Comparison of ENCODE assay signal across 18 cellular contexts in the genomic region with DNA sequence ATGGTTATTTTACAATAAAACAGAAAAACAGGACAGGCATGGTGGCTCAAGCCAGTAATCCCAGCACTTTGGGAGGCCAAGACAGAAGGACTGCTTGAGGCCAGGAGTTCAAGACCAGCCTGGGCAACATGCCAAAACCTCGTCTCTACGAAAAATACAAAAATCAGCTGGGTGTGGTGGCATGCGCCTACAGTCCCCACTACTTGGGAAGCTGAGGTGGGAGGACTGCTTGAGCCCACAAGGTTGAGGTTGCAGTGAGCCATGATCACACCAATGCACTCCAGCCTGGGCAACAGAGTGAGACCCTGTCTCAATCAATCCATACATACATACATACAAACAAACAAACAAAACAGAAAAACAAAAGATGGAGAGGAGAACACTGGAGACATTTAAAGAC.
"Had no signal": no experiment of that assay in that cellular context is flagged by ENCODE, and none has a peak within 500 bp of the region (broad histone marks: within the 10 kb centered on the region; RNA-seq: fewer than 3 reads in every experiment).

No MANE protein-coding gene starts in this region.

- ATAC-seq: left ventricle myocardium superior, right cardiac atrium had no signal

- H3K9ac ChIP-seq: SK-N-SH had no signal

- H3K27ac ChIP-seq: cardiac muscle cell, neutrophil had no signal

- DNase-seq: activated CD4-positive, alpha-beta memory T cell treated with anti-CD3 and anti-CD28 coated beads for 36 hours; activated CD4-positive, alpha-beta T cell treated with anti-CD3 and anti-CD28 coated beads for 48 hours; activated CD4-positive, CD25-positive, alpha-beta regulatory T cell; activated naive CD4-positive, alpha-beta T cell treated with Interleukin-2 at 50 U/mL for 16 hours; activated naive CD8-positive, alpha-beta T cell treated with anti-CD3 and anti-CD28 coated beads for 36 hours; activated T-cell treated with anti-CD3 and anti-CD28 coated beads, Interleukin-2, amount 50 U/mL, for 48 hours; effector CD4-positive, alpha-beta T cell; foreskin melanocyte; hypothalamus; left ventricle myocardium superior; pancreas; right cardiac atrium; SK-N-SH; stimulated activated CD4-positive, alpha-beta T cell treated with anti-CD3 and anti-CD28 coated beads, Interleukin-12 subunit alpha, Interleukin-12 subunit beta, amount 100 ng/mL, for 4 hours; stimulated activated CD4-positive, alpha-beta T cell treated with anti-CD3 and anti-CD28 coated beads, Interleukin-4, amount 100 ng/mL, for 4 hours; transverse colon had no signal

- H3K36me3 ChIP-seq: pancreas had no signal

- H3K4me3 ChIP-seq: cardiac muscle cell, pancreas, transverse colon had no signal

- H3K27me3 ChIP-seq: cardiac muscle cell, neutrophil, pancreas, transverse colon had no signal

- FAIRE-seq: pancreas had no signal

- H3K4me2 ChIP-seq: SK-N-SH had no signal

- H3K9me3 ChIP-seq: neutrophil, pancreas, SK-N-SH, transverse colon had no signal
